In the genomic region with DNA sequence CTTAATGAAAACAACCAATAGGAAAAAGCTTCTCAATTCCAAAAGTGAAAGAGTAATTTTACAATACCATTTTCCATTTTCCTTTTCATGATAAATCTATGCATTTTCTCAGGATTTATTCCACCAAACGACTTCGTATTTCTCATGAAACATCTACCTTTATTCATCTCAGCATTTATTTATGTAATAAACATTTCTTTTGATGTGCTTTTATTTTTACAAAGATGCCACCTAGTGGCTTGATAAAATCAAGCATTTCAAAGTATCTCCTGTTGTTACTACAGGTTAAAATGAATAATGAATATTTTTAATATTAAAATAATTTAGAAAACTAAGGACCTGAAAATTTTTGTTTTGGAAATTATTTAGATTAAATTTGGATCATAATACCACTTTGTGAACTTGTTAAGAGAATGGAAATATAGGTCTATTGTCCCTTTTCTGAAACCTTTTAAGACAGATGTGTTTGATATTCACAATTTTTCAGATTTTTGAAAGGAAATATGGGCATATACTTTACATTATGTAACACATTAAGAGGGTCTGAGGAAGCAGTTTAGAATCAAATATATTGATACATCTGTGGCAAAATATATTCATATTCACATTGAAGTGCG, we compare ENCODE assay signal across 8 cellular contexts. TPM values are rescaled to one million over a fixed set of nuclear protein-coding genes. Genes with fewer than 3 reads are reported as not detected.
DNase-seq lines count a peak whose midpoint lies in the region; ATAC-seq and FAIRE-seq lines count a peak whose summit lies in the region.

No MANE protein-coding gene starts in this region.

- no peak overlapping the region for H3K23ac ChIP-seq in mesendoderm (ENCODE audit: low read length)

- H3K79me1 ChIP-seq in mesendoderm (ENCODE audit: low read length) = no peaks in the 10 kb centered on the region

- intact Hi-C loops in CD4-positive, alpha-beta memory T cell (cut with micrococcal nuclease) = loop anchor here (1.0 to 10.0 kb wide), 2 partner anchors 43 to 1388 kb away; a partner anchor contains a TSS

- H2AFZ ChIP-seq in Karpas-422 (ENCODE audit: low read length) = no peak overlapping the region

- H3K27me3 Mint-ChIP-seq in CD4-positive, alpha-beta memory T cell = peaks cover 3 to 4% of the 10 kb centered on the region in 2 donors

- no peak overlapping the region for H3K56ac ChIP-seq in mesendoderm (ENCODE audit: low read length)

- POLR2A ChIA-PET in CD4-positive, alpha-beta memory T cell (lab: Charles Lee; ENCODE audit: partially characterized antibody) = no interaction called here

- H2AK5ac ChIP-seq in mesendoderm (ENCODE audit: low read length) = no peak overlapping the region

- H3K9ac ChIP-seq in Karpas-422 (ENCODE audit: low read length) = no peak overlapping the region
- H3K9ac ChIP-seq in mesendoderm (ENCODE audit: low read length) = no peak overlapping the region

- 100% methylated on average over 2 of the region's 3 CpGs for WGBS in mesendoderm (ENCODE audit: extremely low coverage, insufficient coverage, low lambda C conversion rate)

- no peak overlapping the region for H3K4me3 Mint-ChIP-seq in CD4-positive, alpha-beta memory T cell

- no peak overlapping the region for H4K5ac ChIP-seq in mesendoderm (ENCODE audit: low read length)

- no peak overlapping the region for H3K27ac ChIP-seq in CD4-positive, alpha-beta memory T cell (ENCODE audit: low read depth, low read length)
- H3K27ac ChIP-seq in Karpas-422 (ENCODE audit: low read length) = no peak overlapping the region
- no peak overlapping the region for H3K27ac ChIP-seq in mesendoderm (ENCODE audit: low read depth, low read length)

- H3K36me3 ChIP-seq in CD4-positive, alpha-beta memory T cell (ENCODE audit: insufficient read depth, low read length) = no peaks in the 10 kb centered on the region
- H3K36me3 ChIP-seq in Karpas-422 (ENCODE audit: insufficient read depth, low read length) (peaks cover 11% of the 10 kb centered on the region; the same call in 1 of the 2 replicates), mesendoderm (ENCODE audit: control insufficient read depth, insufficient read depth, low read length) (no peaks in the 10 kb centered on the region)

- peaks cover 11 to 27% (median 23%) of the 10 kb centered on the region in 4 donors for H3K4me1 Mint-ChIP-seq in CD4-positive, alpha-beta memory T cell

- H3K27me3 ChIP-seq in CD4-positive, alpha-beta memory T cell (ENCODE audit: insufficient read depth, low read length) = peaks cover 1% of the 10 kb centered on the region
- H3K27me3 ChIP-seq in Karpas-422 (ENCODE audit: low read length) = no peaks in the 10 kb centered on the region
- H3K27me3 ChIP-seq in mesendoderm (ENCODE audit: insufficient read depth, low read length, poor library complexity) = no peaks in the 10 kb centered on the region

- H3K4me2 ChIP-seq in Karpas-422 (ENCODE audit: low read depth, low read length, poor library complexity, severe bottlenecking) = no peak overlapping the region
- H3K4me2 ChIP-seq in mesendoderm (ENCODE audit: low read length) = no peak overlapping the region

- H3K4me1 ChIP-seq in CD4-positive, alpha-beta memory T cell (ENCODE audit: insufficient read depth, low read length) = peaks cover 26% of the 10 kb centered on the region
- peaks cover 11% of the 10 kb centered on the region; the same call in 1 of the 2 replicates for H3K4me1 ChIP-seq in Karpas-422 (ENCODE audit: low read length)
- H3K4me1 ChIP-seq in mesendoderm (ENCODE audit: control insufficient read depth, low read depth, low read length) = peaks cover 4% of the 10 kb centered on the region

- H2BK120ac ChIP-seq in mesendoderm (ENCODE audit: low read depth, low read length) = no peak overlapping the region

- ATAC-seq in GM21717 (IDR thresholded peaks at IDR 0.05; ENCODE audit: unreplicated experiment) = no peak
- no peak for ATAC-seq in HG02840 (IDR thresholded peaks at IDR 0.05; ENCODE audit: low FRiP score, unreplicated experiment)

- H4K20me1 ChIP-seq in Karpas-422 (ENCODE audit: insufficient read depth, low read depth, low read length) = no peaks in the 10 kb centered on the region

- no peak overlapping the region for H2BK5ac ChIP-seq in mesendoderm (ENCODE audit: low read length)

- H3K9me3 Mint-ChIP-seq in CD4-positive, alpha-beta memory T cell = peaks cover 0 to 4% (median 0%) of the 10 kb centered on the region in 8 donors

- H4K8ac ChIP-seq in mesendoderm (ENCODE audit: low read depth, low read length) = no peak overlapping the region

- H3K18ac ChIP-seq in mesendoderm (ENCODE audit: low read length) = no peak overlapping the region

- no peaks in the 10 kb centered on the region for H3K9me3 ChIP-seq in CD4-positive, alpha-beta memory T cell (ENCODE audit: control insufficient read depth in 1 of 2, low read length in 2 of 2)
- no peaks in the 10 kb centered on the region for H3K9me3 ChIP-seq in Karpas-422 (ENCODE audit: low read length)

- no peak overlapping the region for H3K4me3 ChIP-seq in CD4-positive, alpha-beta memory T cell (ENCODE audit: low read length in 2 of 2)
- no peak overlapping the region for H3K4me3 ChIP-seq in Karpas-422 (ENCODE audit: low read length)
- H3K4me3 ChIP-seq in mesendoderm (ENCODE audit: low read length) = no peak overlapping the region

- H2BK15ac ChIP-seq in mesendoderm (replicated peaks; ENCODE audit: low read depth) = no peak overlapping the region

- H3K79me2 ChIP-seq in Karpas-422 (ENCODE audit: low read length) (no peaks in the 10 kb centered on the region), mesendoderm (ENCODE audit: control insufficient read depth, insufficient read depth, low read length) (no peaks in the 10 kb centered on the region)

- no peak overlapping the region for H3K4ac ChIP-seq in mesendoderm (ENCODE audit: low read depth, low read length)

- H3K27ac Mint-ChIP-seq in CD4-positive, alpha-beta memory T cell = no peak overlapping the region

- CTCF ChIA-PET in CD4-positive, alpha-beta memory T cell (lab: Charles Lee; ENCODE audit: partially characterized antibody) = interaction anchor here (0.8 to 1.5 kb wide), 3 partner anchors 15 to 44 kb away, joined by 3 to 7 read pairs (median 4); no protein-coding TSS in a partner anchor

- H3K9me2 ChIP-seq in Karpas-422 (replicated peaks; ENCODE audit: insufficient read depth, low read length) = no peaks in the 10 kb centered on the region

- peak in 3 of 5 donors; percentile 27 to 42 (median 41) for DNase-seq in CD4-positive, alpha-beta memory T cell
- DNase-seq in Karpas-422 (peak; percentile 59), astrocyte of the hippocampus (ENCODE audit: low read depth, low spot score) (peak; percentile 29), mesendoderm (peak; percentile 19), GM19239 (ENCODE audit: insufficient read length, low spot score) (no peak), HK-2 (ENCODE audit: unreplicated experiment) (no peak)

- H3K36me3 Mint-ChIP-seq in CD4-positive, alpha-beta memory T cell = peaks cover 6 to 11% of the 10 kb centered on the region in 2 donors

- FAIRE-seq in GM19239 (lab: Jason Lieb, UNC) = no peak

RNA-seq across cellular contexts. Expression of a gene that starts 2.7 kb away (rescaled TPM):
- under 1 TPM; 0.14 to 0.49 TPM for total RNA-seq in CD4-positive, alpha-beta memory T cell
- not detected for polyA plus RNA-seq in CD4-positive, alpha-beta memory T cell
- total RNA-seq in Karpas-422 (2014; rRNA removed; shearing (Covaris generic); ENCODE audit: low replicate concordance) = 0.22 and 0.97 TPM in 2 replicates
- polyA plus RNA-seq in mesendoderm (2013, experiment 1 of 2) = 0.17 TPM
- polyA plus RNA-seq in mesendoderm (2013, experiment 2 of 2) = 0.14 TPM

RNA-seq across cellular contexts. Expression of a gene that starts 20.5 kb away (rescaled TPM):
- total RNA-seq in CD4-positive, alpha-beta memory T cell = 10 to 100 TPM; 62.7 to 64.6 TPM
- polyA plus RNA-seq in CD4-positive, alpha-beta memory T cell = 100 to 1,000 TPM in 1 of 2 donors, 10 to 100 TPM in 1; 80.1 to 108 TPM
- total RNA-seq in Karpas-422 (2014; rRNA removed; shearing (Covaris generic); ENCODE audit: low replicate concordance) = 47.8 and 59.0 TPM in 2 replicates
- polyA plus RNA-seq in mesendoderm (2013, experiment 1 of 2) = 61.7 TPM
- 60.7 TPM for polyA plus RNA-seq in mesendoderm (2013, experiment 2 of 2)

Comparison
In these comparisons a context has a peak if more than half of its experiments do, and no peak if none do; other contexts are left out.
1. DNase-seq: peak in CD4-positive, alpha-beta memory T cell (3 of 5), Karpas-422 (single experiment), astrocyte of the hippocampus (single experiment) and mesendoderm (single experiment); none in GM19239 (single experiment) and HK-2 (single experiment).